ENCODE assay signal across 15 cellular contexts in the genomic region with DNA sequence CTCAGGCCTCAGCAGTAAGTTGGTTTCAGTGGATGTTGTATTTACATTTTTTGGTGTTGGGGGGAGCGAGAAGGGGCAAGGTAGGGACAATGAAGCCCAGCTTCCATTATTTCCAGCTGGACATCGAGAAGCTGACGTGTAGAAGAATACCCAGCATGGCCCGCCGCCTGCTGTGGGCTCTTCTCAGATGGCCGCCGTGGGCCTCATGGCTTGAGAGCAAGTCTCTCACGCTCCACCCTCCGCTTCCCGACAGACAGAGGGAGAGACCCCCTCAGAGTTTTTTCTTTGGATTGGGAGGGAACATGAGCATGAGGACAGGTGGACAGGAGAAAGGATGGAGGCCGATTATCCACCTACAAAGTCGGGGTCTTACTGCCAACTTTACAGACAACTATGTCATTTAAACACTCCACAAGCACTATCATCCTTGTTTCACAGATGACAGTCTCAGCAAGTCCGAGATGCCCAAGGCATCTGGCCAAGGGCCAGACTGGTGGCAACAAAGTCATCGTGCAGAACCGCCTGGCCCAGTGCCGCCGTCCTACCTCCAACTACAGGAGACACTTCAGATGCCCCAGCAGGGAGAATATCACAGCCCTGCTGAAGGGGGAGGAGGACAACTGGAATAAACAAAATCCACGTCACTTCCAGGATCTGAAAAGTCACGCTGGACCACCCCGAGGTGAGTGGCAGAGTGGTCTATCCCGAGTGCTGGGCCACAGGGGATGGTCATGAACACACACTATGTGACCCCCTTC.
"Had no signal": no experiment of that assay in that cellular context is flagged by ENCODE, and none has a peak within 500 bp of the region (broad histone marks: within the 10 kb centered on the region; RNA-seq: fewer than 3 reads in every experiment).

No MANE protein-coding gene starts in this region.

- H3K27me3 ChIP-seq: brain microvascular endothelial cell, heart left ventricle, pancreas, tibial nerve had no signal

- H3K9me3 ChIP-seq: heart left ventricle, pancreas, tibial nerve had no signal

- FAIRE-seq: frontal cortex, pancreas had no signal

- ATAC-seq: activated naive CD8-positive, alpha-beta T cell treated with anti-CD3 and anti-CD28 coated beads, Interleukin-2, amount 50 U/mL, for 24 hours; activated T-cell treated with anti-CD3 and anti-CD28 coated beads, Interleukin-2, amount 50 U/mL, for 4 hours; pancreas had no signal

- H3K27ac ChIP-seq: brain microvascular endothelial cell, coronary artery, pancreas, tibial nerve had no signal

- DNase-seq: activated CD4-positive, alpha-beta T cell treated with anti-CD3 and anti-CD28 coated beads, Interleukin-2, amount 50 U/mL, for 1 hour; activated CD4-positive, CD25-positive, alpha-beta regulatory T cell treated with anti-CD3 and anti-CD28 coated beads, Interleukin-2, amount 50 U/mL, for 72 hours; activated CD8-positive, alpha-beta memory T cell treated with anti-CD3 and anti-CD28 coated beads, Interleukin-2, amount 50 U/mL, for 4 hours; activated naive CD4-positive, alpha-beta T cell treated with anti-CD3 and anti-CD28 coated beads, Interleukin-2, amount 10 ng/mL, durations not matched to agents 7 days and 5 days; activated naive CD8-positive, alpha-beta T cell treated with anti-CD3 and anti-CD28 coated beads, Interleukin-2, amount 50 U/mL, for 24 hours; activated T-cell treated with anti-CD3 and anti-CD28 coated beads, Interleukin-2, amount 50 U/mL, for 4 hours; brain microvascular endothelial cell; immature natural killer cell; pancreas; stimulated activated CD4-positive, alpha-beta T cell treated with anti-CD3 and anti-CD28 coated beads, Interleukin-2, amount 100 ng/mL, for 24 hours; stimulated activated naive CD4-positive, alpha-beta T cell treated with Interleukin-2 at 50 U/mL for 16 hours had no signal

- H3K36me3 ChIP-seq: brain microvascular endothelial cell, heart left ventricle, pancreas, tibial nerve had no signal

- H3K4me3 ChIP-seq: coronary artery, heart left ventricle, pancreas, tibial nerve had no signal

- H3K4me1 ChIP-seq: pancreas had no signal
